In the genomic region with DNA sequence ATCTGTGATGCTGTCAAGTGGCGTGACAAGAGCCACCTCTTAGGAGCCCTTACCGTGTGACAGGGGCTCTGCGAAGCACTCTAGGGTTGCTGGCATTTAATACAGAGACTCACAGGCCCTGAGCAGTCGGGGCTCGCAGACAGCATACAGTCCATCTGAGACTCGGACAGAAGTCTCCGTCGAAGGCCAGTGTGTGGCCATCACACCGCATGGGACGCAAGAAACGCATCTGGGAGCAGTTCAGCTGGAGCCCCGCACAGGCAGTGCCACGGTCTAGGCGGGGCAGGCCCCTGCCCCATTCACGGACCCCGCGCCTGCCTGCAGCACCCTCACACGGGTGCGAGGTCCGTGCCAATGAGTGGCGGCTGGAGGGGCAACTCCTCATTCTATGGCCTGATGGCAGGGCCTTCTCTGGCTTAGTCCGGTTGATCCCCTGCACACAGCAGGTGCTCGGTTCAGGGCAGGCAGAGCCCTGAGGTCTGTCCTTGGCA, we compare ENCODE assay signal across 1 cellular context.
TF ChIP-seq lines count a peak whose summit lies in the region.

No MANE protein-coding gene starts in this region.

TF ChIP-seq in WTC11, 78 proteins besides CTCF, POLR2A, EP300 and RAD21:
- TF ChIP-seq, protein P1, sequence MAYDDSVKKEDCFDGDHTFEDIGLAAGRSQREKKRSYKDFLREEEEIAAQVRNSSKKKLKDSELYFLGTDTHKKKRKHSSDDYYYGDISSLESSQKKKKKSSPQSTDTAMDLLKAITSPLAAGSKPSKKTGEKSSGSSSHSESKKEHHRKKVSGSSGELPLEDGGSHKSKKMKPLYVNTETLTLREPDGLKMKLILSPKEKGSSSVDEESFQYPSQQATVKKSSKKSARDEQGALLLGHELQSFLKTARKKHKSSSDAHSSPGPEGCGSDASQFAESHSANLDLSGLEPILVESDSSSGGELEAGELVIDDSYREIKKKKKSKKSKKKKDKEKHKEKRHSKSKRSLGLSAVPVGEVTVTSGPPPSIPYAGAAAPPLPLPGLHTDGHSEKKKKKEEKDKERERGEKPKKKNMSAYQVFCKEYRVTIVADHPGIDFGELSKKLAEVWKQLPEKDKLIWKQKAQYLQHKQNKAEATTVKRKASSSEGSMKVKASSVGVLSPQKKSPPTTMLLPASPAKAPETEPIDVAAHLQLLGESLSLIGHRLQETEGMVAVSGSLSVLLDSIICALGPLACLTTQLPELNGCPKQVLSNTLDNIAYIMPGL (CRISPR knock-in tag; IDR thresholded peaks at IDR 0.05): no peak
- TF ChIP-seq NFYB (CRISPR knock-in tag; conservative IDR thresholded peaks at IDR 0.05; ENCODE audit: low read depth) (no peak), ATF6 (CRISPR knock-in tag; IDR thresholded peaks at IDR 0.05) (no peak), AFF4 (CRISPR knock-in tag; IDR thresholded peaks at IDR 0.05; ENCODE audit: borderline replicate concordance) (no peak)
